ENCODE assay signal across 19 cellular contexts in the genomic region with DNA sequence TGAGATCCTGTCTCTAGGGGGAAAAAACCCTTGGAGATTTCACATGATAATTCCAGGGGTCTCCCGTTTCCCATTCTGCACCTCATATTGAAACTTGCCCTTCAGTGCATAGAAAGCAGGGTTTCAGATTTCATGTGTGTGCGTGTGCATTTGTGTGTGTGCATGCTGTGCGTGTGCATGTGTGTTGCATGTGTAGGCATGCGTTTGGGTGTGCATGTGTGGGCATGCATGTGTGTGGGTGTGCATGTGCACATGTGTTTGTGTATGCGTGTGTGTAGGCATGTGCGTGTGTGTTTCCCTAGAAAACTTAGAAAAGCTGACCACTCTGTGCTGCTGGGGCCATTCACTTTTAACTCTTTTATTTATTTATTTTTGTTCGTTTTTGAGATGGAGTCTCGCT. TPM values are rescaled to one million over a fixed set of nuclear protein-coding genes. Genes with fewer than 3 reads are reported as not detected.
DNase-seq lines count a peak whose midpoint lies in the region; ATAC-seq, FAIRE-seq and TF ChIP-seq lines count a peak whose summit lies in the region.
"Had no signal": no experiment of that assay in that cellular context is flagged by ENCODE, and none has a peak within 500 bp of the region (broad histone marks: within the 10 kb centered on the region; RNA-seq: fewer than 3 reads in every experiment).

No MANE protein-coding gene starts in this region.

- H3K4me1 Mint-ChIP-seq in CD4-positive, alpha-beta memory T cell = peaks cover 15 to 35% (median 22%) of the 10 kb centered on the region in 4 donors

- no peak for DNase-seq in HepG2 (ENCODE audit: low spot score)
- no peak for DNase-seq in right lobe of liver
- DNase-seq in activated CD8-positive, alpha-beta memory T cell treated with anti-CD3 and anti-CD28 coated beads, Interleukin-2, amount 50 U/mL, for 48 hours = peak; percentile 33
- peak; percentile 17 for DNase-seq in kidney
- DNase-seq in aorta = peak; percentile 1 to 15
- no peak for DNase-seq in NCI-H2029 treated with DMSO at 0.1 percent for 48 hours (lab: John Stamatoyannopoulos, UW)
- DNase-seq in CD4-positive, alpha-beta memory T cell = no peak
- DNase-seq in NCI-H446 (lab: John Stamatoyannopoulos, UW) = no peak
- DNase-seq: C1 segment of cervical spinal cord, COR-L47, GF-D8, H9, NCI-H1105 treated with DMSO at 0.1 percent for 48 hours, NCI-H187, NCI-H774, RPMI8226, SJCRH30 had no signal

- peak overlapping the region in 2 of 7 donors; percentile 62 to 72 for H3K27ac Mint-ChIP-seq in CD4-positive, alpha-beta memory T cell
- H3K27ac Mint-ChIP-seq: H9 had no signal

- H3K27me3 Mint-ChIP-seq in CD4-positive, alpha-beta memory T cell = no peaks in the 10 kb centered on the region

- no peak overlapping the region for H3K4me2 ChIP-seq in HepG2 (ENCODE audit: low read depth, low read length)

- BruUV-seq in HepG2 (replicated peaks; lab: Mats Ljungman, UMichigan) = no TSS peak

- H3K79me2 ChIP-seq in HepG2 (ENCODE audit: insufficient read depth, low read length) = no peaks in the 10 kb centered on the region

- peaks cover 11% of the 10 kb centered on the region for H3K9me3 ChIP-seq in HepG2 (ENCODE audit: low read length)
- H3K9me3 ChIP-seq in right lobe of liver = no peaks in the 10 kb centered on the region
- peaks cover 0 to 11% of the 10 kb centered on the region in 2 donors for H3K9me3 ChIP-seq in kidney (ENCODE audit: control insufficient read depth in 1 of 2, low read length in 2 of 2)
- peaks cover 6% of the 10 kb centered on the region for H3K9me3 ChIP-seq in aorta (ENCODE audit: control insufficient read depth, low read length)
- peaks cover 5 to 8% of the 10 kb centered on the region in 2 donors for H3K9me3 ChIP-seq in CD4-positive, alpha-beta memory T cell (ENCODE audit: control insufficient read depth in 1 of 2, low read length in 2 of 2)
- H3K9me3 ChIP-seq: SJCRH30 had no signal

- FAIRE-seq in HepG2 (lab: Jason Lieb, UNC) (no peak), kidney (lab: Jason Lieb, UNC) (no peak)
- FAIRE-seq: GM19239 had no signal

- TF ChIP-seq EP300 in HepG2 (IDR thresholded peaks at IDR 0.05; ENCODE audit: low read depth in 2 of 2, low read length in 2 of 2) (no peak), HepG2 (CRISPR knock-in tag; IDR thresholded peaks at IDR 0.05; ENCODE audit: borderline replicate concordance) (no peak)

- 72% methylated on average over 8 of the region's 8 CpGs for WGBS in HepG2 (ENCODE audit: low lambda C conversion rate)
- 91% methylated on average over 7 of the region's 8 CpGs for WGBS in right lobe of liver (ENCODE audit: insufficient coverage, low coverage, low lambda C conversion rate, missing lambda C conversion rate)
- 92 to 93% methylated on average over 8 of the region's 8 CpGs for WGBS in aorta, 2 donors

- TF ChIP-seq RAD21 in HepG2 (CRISPR knock-in tag; IDR thresholded peaks at IDR 0.05) = no peak

- POLR2A ChIA-PET in HepG2 (lab: Yijun Ruan, JAX) = no interaction called here
- POLR2A ChIA-PET in CD4-positive, alpha-beta memory T cell (lab: Charles Lee; ENCODE audit: partially characterized antibody) = no interaction called here

- no peak overlapping the region for H2AFZ ChIP-seq in HepG2 (ENCODE audit: low read length)

- ATAC-seq in HepG2 = no peak
- ATAC-seq in right lobe of liver = no peak
- ATAC-seq in aorta (ENCODE audit: low FRiP score) = no peak

- H3K4me1 ChIP-seq in HepG2 (ENCODE audit: insufficient read depth, low read length) (no peaks in the 10 kb centered on the region), right lobe of liver (no peaks in the 10 kb centered on the region), kidney (ENCODE audit: control insufficient read depth in 1 of 2, insufficient read depth in 1 of 2, low read depth in 1 of 2, low read length in 2 of 2) (no peaks in the 10 kb centered on the region), aorta (ENCODE audit: control insufficient read depth in 1 of 2, insufficient read depth in 2 of 2, low read length in 2 of 2) (no peaks in the 10 kb centered on the region)
- peaks cover 18% of the 10 kb centered on the region for H3K4me1 ChIP-seq in CD4-positive, alpha-beta memory T cell (ENCODE audit: insufficient read depth, low read length)
- H3K4me1 ChIP-seq: SJCRH30 had no signal

- H3K27ac ChIP-seq in HepG2 (ENCODE audit: extremely low read length, insufficient read depth, low read length) (no peak overlapping the region), right lobe of liver (no peak overlapping the region), kidney (ENCODE audit: low read depth in 2 of 2, low read length in 2 of 2) (no peak overlapping the region), aorta (ENCODE audit: low read depth in 1 of 2, low read length in 2 of 2) (no peak overlapping the region)
- no peak overlapping the region for H3K27ac ChIP-seq in CD4-positive, alpha-beta memory T cell (ENCODE audit: low read depth, low read length)
- H3K27ac ChIP-seq: SJCRH30 had no signal

- TF ChIP-seq CTCF in HepG2 (CRISPR knock-in tag; IDR thresholded peaks at IDR 0.05) (no peak), right lobe of liver (IDR thresholded peaks at IDR 0.05) (no peak), kidney (IDR thresholded peaks at IDR 0.05; ENCODE audit: borderline replicate concordance, extremely low read depth, insufficient read depth) (no peak)

- intact Hi-C loops in HepG2 (cut with micrococcal nuclease; ENCODE audit: unreplicated experiment) (no loop called here), right lobe of liver (cut with DNase I) (no loop called here), kidney (cut with DNase I) (loop anchor here (10.0 kb wide), 1 partner anchor 57 kb away; no protein-coding TSS in a partner anchor), aorta (cut with DNase I) (loop anchor here in 1 of 2 donors (10.0 kb wide), 1 partner anchor 57 kb away; no protein-coding TSS in a partner anchor)
- intact Hi-C loops in CD4-positive, alpha-beta memory T cell (cut with micrococcal nuclease) = no loop called here

- CTCF ChIA-PET in HepG2 (lab: Yijun Ruan, JAX; ENCODE audit: low intra/inter-chr PET ratio, low total read pairs) = no interaction called here
- CTCF ChIA-PET in CD4-positive, alpha-beta memory T cell (lab: Charles Lee; ENCODE audit: partially characterized antibody) = no interaction called here

- H3K9me3 Mint-ChIP-seq in CD4-positive, alpha-beta memory T cell = peaks cover 0 to 11% (median 5%) of the 10 kb centered on the region in 8 donors

- H3K4me3 ChIP-seq in HepG2 (replicated peaks in 1 of 3; ENCODE audit: insufficient read depth in 1 of 3, low read depth in 2 of 3, low read length in 3 of 3) (no peak overlapping the region), right lobe of liver (no peak overlapping the region), kidney (ENCODE audit: low read length in 2 of 2) (no peak overlapping the region), aorta (ENCODE audit: low read length in 2 of 2) (no peak overlapping the region)
- no peak overlapping the region for H3K4me3 ChIP-seq in CD4-positive, alpha-beta memory T cell (ENCODE audit: low read length in 2 of 2)
- H3K4me3 ChIP-seq: SJCRH30 had no signal

- H3K9ac ChIP-seq in HepG2 (ENCODE audit: insufficient read depth, low read depth, low read length) (no peak overlapping the region), kidney (ENCODE audit: low read length in 2 of 2) (no peak overlapping the region)

- TF ChIP-seq POLR2A in HepG2 (IDR thresholded peaks at IDR 0.05; ENCODE audit: insufficient read depth in 1 of 2, low read depth in 2 of 2, low read length in 2 of 2) = no peak
- no peak for TF ChIP-seq POLR2A in right lobe of liver (IDR thresholded peaks at IDR 0.05)

- peaks cover 70 to 84% of the 10 kb centered on the region in 2 donors for H3K36me3 Mint-ChIP-seq in CD4-positive, alpha-beta memory T cell

- H3K27me3 ChIP-seq in HepG2 (ENCODE audit: control insufficient read depth in 1 of 2, insufficient read depth in 2 of 2, low read length in 2 of 2) (no peaks in the 10 kb centered on the region; a peak in 1 of 5 replicates), right lobe of liver (no peaks in the 10 kb centered on the region), aorta (ENCODE audit: control insufficient read depth in 1 of 2, insufficient read depth in 2 of 2, low read length in 1 of 2) (no peaks in the 10 kb centered on the region)
- no peaks in the 10 kb centered on the region for H3K27me3 ChIP-seq in CD4-positive, alpha-beta memory T cell (ENCODE audit: insufficient read depth, low read length)
- H3K27me3 ChIP-seq: SJCRH30 had no signal

- in situ Hi-C loops in HepG2 (cut with HindIII; ENCODE audit: extremely low pct_ligation_motif_present, low pct_unique_long_range_greater_than_20kb) = no loop called here

- H4K20me1 ChIP-seq in HepG2 (ENCODE audit: insufficient read depth, low read length) = no peaks in the 10 kb centered on the region

- H3K4me3 Mint-ChIP-seq in CD4-positive, alpha-beta memory T cell = no peak overlapping the region
- H3K4me3 Mint-ChIP-seq: H9 had no signal

- H3K36me3 ChIP-seq in HepG2 (replicated peaks in 1 of 2; ENCODE audit: control insufficient read depth in 1 of 2, insufficient read depth in 2 of 2, low read length in 2 of 2) = no peaks in the 10 kb centered on the region
- no peaks in the 10 kb centered on the region for H3K36me3 ChIP-seq in right lobe of liver
- no peaks in the 10 kb centered on the region for H3K36me3 ChIP-seq in kidney (ENCODE audit: control insufficient read depth in 1 of 2, insufficient read depth in 2 of 2, low read length in 2 of 2)
- H3K36me3 ChIP-seq in aorta (ENCODE audit: control insufficient read depth in 1 of 2, insufficient read depth in 2 of 2, low read length in 1 of 2) = no peaks in the 10 kb centered on the region
- peaks cover 67% of the 10 kb centered on the region for H3K36me3 ChIP-seq in CD4-positive, alpha-beta memory T cell (ENCODE audit: insufficient read depth, low read length)

RNA-seq across cellular contexts. Expression of gene IL21R, which starts 40.0 kb away (rescaled TPM):
- total RNA-seq in HepG2 (2016; rRNA removed; fragmentation: Illumina TruSeq; extraction: Trizol) (0.17 and 0.64 TPM in 2 replicates), right lobe of liver (1 to 10 TPM in 1 of 6 experiments, under 1 TPM in 5; 0.09 to 1.3 (median 0.31) TPM), kidney (3.0 TPM), aorta (1 to 10 TPM in 1 of 2 donors, under 1 TPM in 1; 0.65 to 3.8 TPM)
- total RNA-seq in HepG2 (2016; cell fraction: cytosol; rRNA removed; fragmentation: Illumina TruSeq; extraction: Trizol; ENCODE audit: low read depth) = not detected in 2 replicates
- 0.22 and 0.43 TPM in 2 replicates for total RNA-seq in HepG2 (2016; cell fraction: insoluble cytoplasmic fraction; rRNA removed; fragmentation: Illumina TruSeq; extraction: Trizol)
- 0.22 and 0.45 TPM in 2 replicates for total RNA-seq in HepG2 (2016; cell fraction: membrane; rRNA removed; fragmentation: Illumina TruSeq; extraction: Trizol)
- total RNA-seq in HepG2 (2016; cell fraction: nucleus; rRNA removed; fragmentation: Illumina TruSeq; extraction: Trizol) = 0.28 and 0.40 TPM in 2 replicates
- polyA plus RNA-seq in HepG2 (2011; rRNA removed) (0.49 and 1.6 TPM in 2 replicates), kidney (ENCODE audit: insufficient read depth, low read depth, low replicate concordance) (0.65 TPM), aorta (under 1 TPM in 1 of 2 donors, not detected in 1; 0.08 TPM)
- polyA plus RNA-seq in HepG2 (2011; cell fraction: cytosol; rRNA removed) = 0.62 and 1.4 TPM in 2 replicates
- 0.34 and 1.6 TPM in 2 replicates for polyA plus RNA-seq in HepG2 (2011; cell fraction: nucleus; rRNA removed)
- 1.1 and 2.8 TPM in 2 replicates for polyA plus RNA-seq in HepG2 (2012)
- 0.07 and 0.09 TPM in 2 replicates for polyA plus RNA-seq in HepG2 (2016; cell fraction: cytosol; fragmentation: Illumina TruSeq; extraction: Trizol; ENCODE audit: low read depth)
- 0.14 and 0.21 TPM in 2 replicates for polyA plus RNA-seq in HepG2 (2016; cell fraction: insoluble cytoplasmic fraction; fragmentation: Illumina TruSeq; extraction: Trizol; ENCODE audit: low read depth)
- polyA plus RNA-seq in HepG2 (2016; cell fraction: membrane; fragmentation: Illumina TruSeq; extraction: Trizol; ENCODE audit: low read depth) = 0.06 and 0.12 TPM in 2 replicates
- polyA plus RNA-seq in HepG2 (2016; cell fraction: nucleus; fragmentation: Illumina TruSeq; extraction: Trizol; ENCODE audit: insufficient read depth, low read depth) = 0.35 and 0.56 TPM in 2 replicates
- polyA minus RNA-seq in HepG2 (2011; rRNA and poly(A)+ RNA removed; ENCODE audit: low replicate concordance) = 0.56 and 3.1 TPM in 2 replicates
- 0.88 and 1.1 TPM in 2 replicates for polyA minus RNA-seq in HepG2 (2011; cell fraction: cytosol; rRNA and poly(A)+ RNA removed)
- polyA minus RNA-seq in HepG2 (2011; cell fraction: nucleus; rRNA and poly(A)+ RNA removed) = 0.26 and 0.87 TPM in 2 replicates
- total RNA-seq in CD4-positive, alpha-beta memory T cell = 10 to 100 TPM; 28.3 to 29.1 TPM
- 10 to 100 TPM; 18.4 to 28.3 TPM for polyA plus RNA-seq in CD4-positive, alpha-beta memory T cell
- total RNA-seq: Daoy had no signal

Comparison
In these comparisons a context has a peak if more than half of its experiments do, and no peak if none do; other contexts are left out.
1. DNase-seq: peak in activated CD8-positive, alpha-beta memory T cell treated with anti-CD3 and anti-CD28 coated beads, Interleukin-2, amount 50 U/mL, for 48 hours (single experiment), kidney (single experiment) and aorta (2 of 2); none in HepG2 (single experiment), right lobe of liver (0 of 3), NCI-H2029 treated with DMSO at 0.1 percent for 48 hours (single experiment), CD4-positive, alpha-beta memory T cell (0 of 5) and NCI-H446 (0 of 2).